In the genomic region with DNA sequence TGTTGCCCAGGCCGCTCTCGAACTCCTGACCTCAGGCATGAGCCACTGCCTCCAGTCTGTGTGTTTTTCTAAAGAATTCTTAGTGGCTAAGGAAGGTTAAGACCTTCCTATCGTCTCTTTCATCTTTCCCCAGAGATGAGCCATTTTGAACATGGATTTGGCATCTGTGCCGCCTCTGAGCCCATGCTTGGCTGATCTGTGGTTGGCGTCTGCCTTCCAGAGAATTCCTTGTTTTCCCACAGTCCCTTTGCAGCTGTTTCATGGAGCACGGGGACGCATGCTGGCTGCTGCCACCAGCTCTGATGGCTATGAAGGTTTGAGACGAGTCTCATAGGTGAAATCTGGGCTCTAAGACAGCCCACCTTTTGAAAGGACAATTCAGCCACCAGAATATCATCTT, we compare ENCODE assay signal across 25 cellular contexts.
DNase-seq lines count a peak whose midpoint lies in the region; ATAC-seq and TF ChIP-seq lines count a peak whose summit lies in the region.
"Had no signal": no experiment of that assay in that cellular context is flagged by ENCODE, and none has a peak within 500 bp of the region (broad histone marks: within the 10 kb centered on the region; RNA-seq: fewer than 3 reads in every experiment).

No MANE protein-coding gene starts in this region.

- no peak overlapping the region for H3K4me3 ChIP-seq in PC-9
- H3K4me3 ChIP-seq in fibroblast of villous mesenchyme (ENCODE audit: low read depth, low read length): no peak overlapping the region
- H3K4me3 ChIP-seq: body of pancreas, colonic mucosa, testis had no signal

- ATAC-seq in GM18517 (IDR thresholded peaks at IDR 0.05; ENCODE audit: unreplicated experiment): no peak
- ATAC-seq: body of pancreas, WTC11 had no signal

- H3K27ac ChIP-seq in PC-9: peak overlapping the region; percentile 80
- H3K27ac ChIP-seq: body of pancreas, colonic mucosa, HL-60, testis had no signal

- BruUV-seq in PC-9 (replicated peaks; lab: Mats Ljungman, UMichigan): no TSS peak

- no peaks in the 10 kb centered on the region for H3K36me3 ChIP-seq in PC-9 (ENCODE audit: low read depth)
- H3K36me3 ChIP-seq: colonic mucosa had no signal

- no peaks in the 10 kb centered on the region for H3K9me2 ChIP-seq in PC-9 (ENCODE audit: insufficient read depth)
- H3K9me2 ChIP-seq: SK-N-SH had no signal

- H3K4me1 Mint-ChIP-seq in osteocyte (ENCODE audit: unreplicated experiment): peaks cover 40% of the 10 kb centered on the region
- H3K4me1 Mint-ChIP-seq: activated naive CD8-positive, alpha-beta T cell treated with anti-CD3 and anti-CD28 coated beads, Interleukin-2, amount 10 ng/mL, durations not matched to agents 7 days and 5 days had no signal

- H3K79me2 ChIP-seq in PC-9 (ENCODE audit: low read depth): no peaks in the 10 kb centered on the region

- H3K9me3 ChIP-seq in PC-9 (ENCODE audit: insufficient read depth, low read depth): no peaks in the 10 kb centered on the region
- H3K9me3 ChIP-seq: body of pancreas, colonic mucosa, SK-N-SH, testis had no signal

- H3K36me3 Mint-ChIP-seq in osteocyte (ENCODE audit: unreplicated experiment): no peaks in the 10 kb centered on the region
- H3K36me3 Mint-ChIP-seq: activated CD4-positive, alpha-beta memory T cell treated with anti-CD3 and anti-CD28 coated beads for 36 hours; activated naive CD8-positive, alpha-beta T cell treated with anti-CD3 and anti-CD28 coated beads, Interleukin-2, amount 10 ng/mL, durations not matched to agents 7 days and 5 days; WTC11 had no signal

- no peak overlapping the region for H3K4me3 Mint-ChIP-seq in osteocyte (ENCODE audit: unreplicated experiment)
- H3K4me3 Mint-ChIP-seq: activated CD4-positive, alpha-beta memory T cell treated with anti-CD3 and anti-CD28 coated beads for 36 hours; activated naive CD8-positive, alpha-beta T cell treated with anti-CD3 and anti-CD28 coated beads, Interleukin-2, amount 10 ng/mL, durations not matched to agents 7 days and 5 days; endodermal cell; T-helper 2 cell treated with Interferon-gamma antibody and Interleukin-4, amounts not matched to agents 5 μg/mL and 100 μg/mL, for 36 hours; WTC11 had no signal

- no peaks in the 10 kb centered on the region for H3K27me3 ChIP-seq in PC-9 (ENCODE audit: insufficient read depth, low read depth)
- H3K27me3 ChIP-seq: body of pancreas, colonic mucosa, testis had no signal

- H3K4me2 ChIP-seq in PC-9: peak overlapping the region; percentile 34
- H3K4me2 ChIP-seq: SK-N-SH had no signal

- DNase-seq in H4 (ENCODE audit: low spot score) (peak; percentile 11), PC-9 (no peak), fibroblast of villous mesenchyme (ENCODE audit: low read depth) (peak; percentile 49), osteocyte (ENCODE audit: extremely low spot score, unreplicated experiment) (no peak), cortex of kidney (lab: John Stamatoyannopoulos, UW) (no peak), EL (no peak), T1000 (lab: John Stamatoyannopoulos, UW) (no peak)
- DNase-seq: activated CD4-positive, alpha-beta memory T cell treated with anti-CD3 and anti-CD28 coated beads for 36 hours; activated naive CD8-positive, alpha-beta T cell treated with anti-CD3 and anti-CD28 coated beads, Interleukin-2, amount 10 ng/mL, durations not matched to agents 7 days and 5 days; body of pancreas; colonic mucosa; DMS53; endodermal cell; GOT3; head of caudate nucleus; NCI-H1417; NCI-H510A; SK-N-SH; stimulated activated CD4-positive, alpha-beta T cell treated with anti-CD3 and anti-CD28 coated beads, Interleukin-4, amount 100 ng/mL, for 1 hour; stimulated activated naive CD4-positive, alpha-beta T cell; testis had no signal

- peaks cover 15% of the 10 kb centered on the region for H3K4me1 ChIP-seq in PC-9 (replicated peaks; ENCODE audit: insufficient read depth)
- H3K4me1 ChIP-seq: body of pancreas, colonic mucosa, testis had no signal

- no peaks in the 10 kb centered on the region for H4K20me1 ChIP-seq in PC-9 (ENCODE audit: insufficient read depth)

- peak overlapping the region; percentile 54; the same call in 1 of the 2 replicates for H2AFZ ChIP-seq in PC-9

- H3K9me3 Mint-ChIP-seq in osteocyte (ENCODE audit: unreplicated experiment): peaks cover 3% of the 10 kb centered on the region
- H3K9me3 Mint-ChIP-seq: activated CD4-positive, alpha-beta memory T cell treated with anti-CD3 and anti-CD28 coated beads for 36 hours; activated naive CD8-positive, alpha-beta T cell treated with anti-CD3 and anti-CD28 coated beads, Interleukin-2, amount 10 ng/mL, durations not matched to agents 7 days and 5 days; T-helper 2 cell treated with Interferon-gamma antibody and Interleukin-4, amounts not matched to agents 5 μg/mL and 100 μg/mL, for 36 hours; WTC11 had no signal

- intact Hi-C loops in PC-9 (cut with micrococcal nuclease; ENCODE audit: unreplicated experiment): no loop called here

- no peaks in the 10 kb centered on the region for H3K27me3 Mint-ChIP-seq in osteocyte (ENCODE audit: unreplicated experiment)

- H3F3A ChIP-seq in PC-9 (ENCODE audit: insufficient read depth, low read depth): peaks cover 6% of the 10 kb centered on the region; the same call in 1 of the 2 replicates

- POLR2A ChIA-PET in PC-9 (lab: Charles Lee; ENCODE audit: unreplicated experiment): no interaction called here

- CTCF ChIA-PET in PC-9 (lab: Charles Lee): no interaction called here

- no peak for TF ChIP-seq CTCF in PC-9 (conservative IDR thresholded peaks at IDR 0.05)
- TF ChIP-seq CTCF in fibroblast of villous mesenchyme (IDR thresholded peaks at IDR 0.05; ENCODE audit: insufficient read depth, low read depth, low read length): no peak
- TF ChIP-seq CTCF in osteocyte (IDR thresholded peaks at IDR 0.05): no peak

- peak overlapping the region; percentile 75 for H3K27ac Mint-ChIP-seq in osteocyte (ENCODE audit: unreplicated experiment)
- H3K27ac Mint-ChIP-seq: activated CD4-positive, alpha-beta memory T cell treated with anti-CD3 and anti-CD28 coated beads for 36 hours; activated naive CD8-positive, alpha-beta T cell treated with anti-CD3 and anti-CD28 coated beads, Interleukin-2, amount 10 ng/mL, durations not matched to agents 7 days and 5 days; endodermal cell; T-helper 2 cell treated with Interferon-gamma antibody and Interleukin-4, amounts not matched to agents 5 μg/mL and 100 μg/mL, for 36 hours had no signal

Comparison
In these comparisons a context has a peak if more than half of its experiments do, and no peak if none do; other contexts are left out.
1. DNase-seq: peak in H4 (single experiment) and fibroblast of villous mesenchyme (single experiment); none in PC-9 (0 of 2), osteocyte (single experiment), cortex of kidney (single experiment), EL (single experiment) and T1000 (single experiment).